In genomic region chr3:113249111-113249510, GRCh38 we compare ENCODE assay signal across 12 cellular contexts. TPM values are rescaled to one million over a fixed set of nuclear protein-coding genes. Genes with fewer than 3 reads are reported as not detected.
A peak's percentile ranks its signal among the peaks of the same experiment; 100 is the strongest.
DNase-seq lines count a peak whose midpoint lies in the region; ATAC-seq and TF ChIP-seq lines count a peak whose summit lies in the region.
"Had no signal": no experiment of that assay in that cellular context is flagged by ENCODE, and none has a peak within 500 bp of the region (broad histone marks: within the 10 kb centered on the region; RNA-seq: fewer than 3 reads in every experiment).

No MANE protein-coding gene starts in this region.

- no peaks in the 10 kb centered on the region for H3K27me3 ChIP-seq in BJ (ENCODE audit: control insufficient read depth, insufficient read depth, low read length)
- H3K27me3 ChIP-seq: cardiac muscle cell had no signal

- H3K9me3 Mint-ChIP-seq in activated CD8-positive, alpha-beta memory T cell treated with anti-CD3 and anti-CD28 coated beads, Interleukin-2, amount 10 ng/mL, durations not matched to agents 7 days and 5 days (ENCODE audit: low read depth) = no peaks in the 10 kb centered on the region

- no peaks in the 10 kb centered on the region for H3K36me3 Mint-ChIP-seq in activated CD8-positive, alpha-beta memory T cell treated with anti-CD3 and anti-CD28 coated beads, Interleukin-2, amount 10 ng/mL, durations not matched to agents 7 days and 5 days

- H3K27ac Mint-ChIP-seq in activated CD8-positive, alpha-beta memory T cell treated with anti-CD3 and anti-CD28 coated beads, Interleukin-2, amount 10 ng/mL, durations not matched to agents 7 days and 5 days = no peak overlapping the region

- TF ChIP-seq CTCF in BJ (IDR thresholded peaks at IDR 0.05; ENCODE audit: insufficient read depth, low read depth, low read length) = no peak

- H3K4me1 Mint-ChIP-seq in activated CD8-positive, alpha-beta memory T cell treated with anti-CD3 and anti-CD28 coated beads, Interleukin-2, amount 10 ng/mL, durations not matched to agents 7 days and 5 days = no peaks in the 10 kb centered on the region

- H3K4me3 Mint-ChIP-seq in activated CD8-positive, alpha-beta memory T cell treated with anti-CD3 and anti-CD28 coated beads, Interleukin-2, amount 10 ng/mL, durations not matched to agents 7 days and 5 days = no peak overlapping the region

- ATAC-seq in GM19035 (IDR thresholded peaks at IDR 0.05; ENCODE audit: unreplicated experiment) (no peak), left lobe of liver (no peak)
- ATAC-seq in activated CD8-positive, alpha-beta memory T cell treated with anti-CD3 and anti-CD28 coated beads, Interleukin-2, amount 10 ng/mL, durations not matched to agents 7 days and 5 days = no peak
- ATAC-seq: Right ventricle myocardium inferior had no signal

- intact Hi-C loops in posterior vena cava (cut with DNase I) = no loop called here

- POLR2A ChIA-PET in BJ (lab: Charles Lee) = no interaction called here

- peaks cover 8% of the 10 kb centered on the region; the same call in 1 of the 2 replicates for H3K36me3 ChIP-seq in BJ (ENCODE audit: control insufficient read depth, insufficient read depth, low read length)
- H3K36me3 ChIP-seq: cardiac muscle cell had no signal

- H3K4me3 ChIP-seq in BJ (ENCODE audit: low read depth, low read length) = no peak overlapping the region
- H3K4me3 ChIP-seq: cardiac muscle cell had no signal

- peaks cover 25% of the 10 kb centered on the region for H3K27me3 Mint-ChIP-seq in activated CD8-positive, alpha-beta memory T cell treated with anti-CD3 and anti-CD28 coated beads, Interleukin-2, amount 10 ng/mL, durations not matched to agents 7 days and 5 days

- DNase-seq in BJ (ENCODE audit: low read depth) (peak; percentile 67), RKO (ENCODE audit: low spot score) (peak; percentile 42), fibroblast of gingiva (ENCODE audit: low read depth) (peak; percentile 72), posterior vena cava (ENCODE audit: low spot score) (peak; percentile 86), NCI-H345 (lab: John Stamatoyannopoulos, UW) (no peak), left lobe of liver (ENCODE audit: low spot score) (no peak)
- no peak for DNase-seq in activated CD8-positive, alpha-beta memory T cell treated with anti-CD3 and anti-CD28 coated beads, Interleukin-2, amount 10 ng/mL, durations not matched to agents 7 days and 5 days
- DNase-seq: activated CD4-positive, alpha-beta T cell treated with anti-CD3 and anti-CD28 coated beads, Interleukin-2, amount 50 U/mL, for 4 hours; Caco-2 had no signal

- CTCF ChIA-PET in BJ (lab: Yijun Ruan, JAX) = interaction anchor here (1.3 to 2.8 kb wide), 4 partner anchors 9 to 39 kb away, joined by 3 to 11 read pairs (median 5); no protein-coding TSS in a partner anchor
- CTCF ChIA-PET in activated CD8-positive, alpha-beta memory T cell treated with anti-CD3 and anti-CD28 coated beads, Interleukin-2, amount 10 ng/mL, durations not matched to agents 7 days and 5 days (lab: Charles Lee) = interaction anchor here (0.6 kb wide), 1 partner anchor 458 kb away, joined by 3 read pairs; no protein-coding TSS in a partner anchor

RNA-seq across cellular contexts. Expression of gene BOC, which starts 37.8 kb away (rescaled TPM):
- polyA plus RNA-seq in BJ (2011; rRNA removed) = 11.3 and 17.7 TPM in 2 replicates
- polyA minus RNA-seq in BJ (2011; rRNA and poly(A)+ RNA removed) = 16.6 and 17.6 TPM in 2 replicates
- total RNA-seq in posterior vena cava (10 to 100 TPM; 51.6 to 86.8 TPM), left lobe of liver (0.50 TPM)
- total RNA-seq in activated CD8-positive, alpha-beta memory T cell treated with anti-CD3 and anti-CD28 coated beads, Interleukin-2, amount 10 ng/mL, durations not matched to agents 7 days and 5 days = not detected

Comparison
In these comparisons a context has a peak if more than half of its experiments do, and no peak if none do; other contexts are left out.
1. DNase-seq: peak in BJ (single experiment), RKO (single experiment), fibroblast of gingiva (single experiment) and posterior vena cava (single experiment); none in NCI-H345 (single experiment), activated CD8-positive, alpha-beta memory T cell treated with anti-CD3 and anti-CD28 coated beads, Interleukin-2, amount 10 ng/mL, durations not matched to agents 7 days and 5 days (single experiment) and left lobe of liver (single experiment).
2. RNA of gene BOC, which starts 37.8 kb away (total RNA-seq): 51.6 to 86.8 TPM in posterior vena cava; 0.50 TPM in left lobe of liver (single experiment) and not detected in activated CD8-positive, alpha-beta memory T cell treated with anti-CD3 and anti-CD28 coated beads, Interleukin-2, amount 10 ng/mL, durations not matched to agents 7 days and 5 days; every median in the first group is over 10 times any median in the second.